In genomic region chr17:81523139-81524062, GRCh38 we compare ENCODE assay signal across 9 cellular contexts. TPM values are rescaled to one million over a fixed set of nuclear protein-coding genes. Genes with fewer than 3 reads are reported as not detected.
DNase-seq lines count a peak whose midpoint lies in the region; ATAC-seq and TF ChIP-seq lines count a peak whose summit lies in the region.
"Had no signal": no experiment of that assay in that cellular context is flagged by ENCODE, and none has a peak within 500 bp of the region (broad histone marks: within the 10 kb centered on the region; RNA-seq: fewer than 3 reads in every experiment).

No MANE protein-coding gene starts in this region.

- H3K9me3 Mint-ChIP-seq in Calu3 (ENCODE audit: low read depth, unreplicated experiment) = no peaks in the 10 kb centered on the region
- H3K9me3 Mint-ChIP-seq: T-helper 2 cell treated with Interferon-gamma antibody and Interleukin-4, amounts not matched to agents 5 μg/mL and 100 μg/mL, for 36 hours had no signal

- DNase-seq in NCI-H2227 (lab: John Stamatoyannopoulos, UW; ENCODE audit: unreplicated experiment) = peak; percentile 65
- DNase-seq in epidermal melanocyte (ENCODE audit: insufficient read length, low spot score) = peak; percentile 92
- peak; percentile 38 to 95 (median 63) for DNase-seq in posterior cingulate gyrus
- no peak for DNase-seq in left lobe of liver (ENCODE audit: low spot score)
- no peak for DNase-seq in activated CD8-positive, alpha-beta memory T cell treated with anti-CD3 and anti-CD28 coated beads for 24 hours
- no peak for DNase-seq in NCI-H187 treated with DMSO at 0.1 percent for 48 hours (lab: John Stamatoyannopoulos, UW)
- DNase-seq in Calu3 = no peak

- no peak overlapping the region for H3K4me3 Mint-ChIP-seq in Calu3 (ENCODE audit: low read depth, unreplicated experiment)
- H3K4me3 Mint-ChIP-seq: T-helper 2 cell treated with Interferon-gamma antibody and Interleukin-4, amounts not matched to agents 5 μg/mL and 100 μg/mL, for 36 hours had no signal

- no peak overlapping the region for H3K27ac Mint-ChIP-seq in Calu3 (ENCODE audit: unreplicated experiment)
- H3K27ac Mint-ChIP-seq: T-helper 2 cell treated with Interferon-gamma antibody and Interleukin-4, amounts not matched to agents 5 μg/mL and 100 μg/mL, for 36 hours had no signal

- peaks cover 42% of the 10 kb centered on the region for H3K36me3 Mint-ChIP-seq in Calu3 (ENCODE audit: insufficient read depth, unreplicated experiment)

- no peak for ATAC-seq in left lobe of liver

- H3K27me3 Mint-ChIP-seq in Calu3 (ENCODE audit: unreplicated experiment) = peaks cover 37% of the 10 kb centered on the region

- intact Hi-C loops in posterior cingulate gyrus (cut with DNase I) (no loop called here), Calu3 (cut with micrococcal nuclease; ENCODE audit: unreplicated experiment) (no loop called here)

- H3K4me1 Mint-ChIP-seq in Calu3 (ENCODE audit: low read depth, unreplicated experiment) = peaks cover 1% of the 10 kb centered on the region

- no TSS peak for BruUV-seq in Calu3 (replicated peaks; lab: Mats Ljungman, UMichigan)

- CTCF ChIA-PET in Calu3 (lab: Charles Lee) = no interaction called here

- TF ChIP-seq CTCF in GM12873 (IDR thresholded peaks at IDR 0.05; ENCODE audit: insufficient read depth, low read depth, low read length, missing control alignments) (peak; percentile 5), Calu3 (IDR thresholded peaks at IDR 0.05; ENCODE audit: unreplicated experiment) (no peak)

RNA-seq across cellular contexts. Expression of gene FSCN2, which starts 4.8 kb away (rescaled TPM):
- total RNA-seq in left lobe of liver (0.18 TPM), Calu3 (2022) (5.5 and 7.0 TPM in 2 replicates)

RNA-seq across cellular contexts. Expression of gene ACTG1, which starts 10.8 kb away (rescaled TPM):
- total RNA-seq in left lobe of liver (264 TPM), Calu3 (2022) (2,184 and 2,327 TPM in 2 replicates)

RNA-seq across cellular contexts. Expression of gene FAAP100, which starts 28.8 kb away (rescaled TPM):
- total RNA-seq in left lobe of liver (18.9 TPM), Calu3 (2022) (39.4 and 39.7 TPM in 2 replicates)

Comparison
In these comparisons a context has a peak if more than half of its experiments do, and no peak if none do; other contexts are left out.
1. DNase-seq: peak in NCI-H2227 (single experiment), epidermal melanocyte (single experiment) and posterior cingulate gyrus (10 of 10); none in left lobe of liver (single experiment), activated CD8-positive, alpha-beta memory T cell treated with anti-CD3 and anti-CD28 coated beads for 24 hours (single experiment), NCI-H187 treated with DMSO at 0.1 percent for 48 hours (single experiment) and Calu3 (single experiment).